ENCODE assay signal across 8 cellular contexts in the genomic region with DNA sequence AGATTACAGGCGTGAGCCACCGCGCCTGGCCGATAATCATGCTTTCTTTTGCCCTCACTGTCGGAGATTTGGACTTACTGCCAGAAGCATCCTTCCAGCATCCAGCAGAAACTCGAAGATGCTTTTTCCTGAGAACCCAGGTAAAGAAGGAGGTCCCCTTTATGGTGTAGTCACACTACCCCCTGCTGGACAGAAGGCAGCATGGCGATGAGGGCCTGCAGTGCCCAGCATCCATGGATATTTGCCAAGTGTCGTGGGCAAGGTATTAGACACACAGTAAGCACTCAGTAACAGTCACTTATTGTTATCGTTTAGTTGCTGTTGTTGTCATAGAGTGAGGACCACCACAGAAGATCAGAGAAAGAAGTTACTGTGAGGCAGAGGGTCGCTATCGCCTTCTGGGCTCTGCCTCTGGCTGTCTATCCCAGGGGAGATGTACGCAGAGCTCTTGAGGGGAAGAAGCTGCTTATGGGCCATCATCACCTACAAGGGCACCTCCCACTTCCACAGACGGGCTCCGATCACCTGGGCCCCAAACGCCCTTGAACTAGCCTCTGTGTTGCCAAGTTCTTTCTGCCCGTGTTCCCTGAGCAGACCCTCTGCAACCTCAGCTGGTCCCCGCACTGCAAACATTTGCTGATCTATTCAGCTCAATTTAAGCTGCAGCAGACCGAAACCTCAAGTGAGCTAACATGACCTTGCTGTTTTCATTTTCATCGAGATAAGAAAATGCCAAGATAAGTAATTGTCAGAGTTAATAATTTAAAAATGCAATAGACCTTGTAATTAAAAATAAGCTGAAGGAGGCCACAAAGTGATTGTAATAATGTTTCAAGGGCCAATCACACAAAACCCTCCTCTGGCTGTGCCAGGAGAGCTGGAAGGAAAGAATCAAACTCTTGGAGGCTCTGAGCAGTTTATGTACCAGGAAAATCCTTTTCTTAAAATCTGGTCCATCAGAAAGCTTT. TPM values are rescaled to one million over a fixed set of nuclear protein-coding genes. Genes with fewer than 3 reads are reported as not detected.
A peak's percentile ranks its signal among the peaks of the same experiment; 100 is the strongest.
DNase-seq lines count a peak whose midpoint lies in the region; ATAC-seq and TF ChIP-seq lines count a peak whose summit lies in the region.

No MANE protein-coding gene starts in this region.

- H3K4me3 ChIP-seq in BJ (ENCODE audit: low read depth, low read length) (no peak overlapping the region), uterus (no peak overlapping the region)

- H3K4me1 ChIP-seq in uterus = no peaks in the 10 kb centered on the region

- DNase-seq in BJ (ENCODE audit: low read depth) (no peak), GM20000 (ENCODE audit: low spot score) (peak; percentile 55), NCI-H2171 (lab: John Stamatoyannopoulos, UW) (peak; percentile 38), activated T-cell treated with anti-CD3 and anti-CD28 coated beads for 24 hours (ENCODE audit: low read depth) (peak; percentile 39), germinal center (ENCODE audit: low spot score) (peak; percentile 74), posterior vena cava (ENCODE audit: low spot score) (peak; percentile 76), uterus (no peak)

- H3K9me3 ChIP-seq in uterus = no peaks in the 10 kb centered on the region

- H3K36me3 ChIP-seq in BJ (ENCODE audit: control insufficient read depth, insufficient read depth, low read length) = no peaks in the 10 kb centered on the region
- H3K36me3 ChIP-seq in uterus = no peaks in the 10 kb centered on the region

- intact Hi-C loops in posterior vena cava (cut with DNase I) (no loop called here), uterus (cut with DNase I; ENCODE audit: low total_unique reads) (no loop called here)

- POLR2A ChIA-PET in BJ (lab: Charles Lee) = no interaction called here

- no peak for ATAC-seq in GM19452 (IDR thresholded peaks at IDR 0.05; ENCODE audit: unreplicated experiment)

- TF ChIP-seq CTCF in BJ (IDR thresholded peaks at IDR 0.05; ENCODE audit: insufficient read depth, low read depth, low read length) (peak; percentile 61), GM20000 (IDR thresholded peaks at IDR 0.05; ENCODE audit: extremely low read depth, missing control alignments) (peak; percentile 75), uterus (IDR thresholded peaks at IDR 0.05) (peak in 1 of 4 experiments; percentile 25)

- TF ChIP-seq POLR2A in uterus (IDR thresholded peaks at IDR 0.05) = no peak

- no peak overlapping the region for H3K27ac ChIP-seq in uterus

- peaks cover 2% of the 10 kb centered on the region for H3K27me3 ChIP-seq in BJ (ENCODE audit: control insufficient read depth, insufficient read depth, low read length)
- no peaks in the 10 kb centered on the region for H3K27me3 ChIP-seq in uterus

- CTCF ChIA-PET in BJ (lab: Yijun Ruan, JAX) = interaction anchor here (0.5 to 1.5 kb wide), 6 partner anchors 8 to 905 kb away, joined by 3 to 5 read pairs (median 4); no protein-coding TSS in a partner anchor

RNA-seq across cellular contexts. Expression of gene C5orf15, which starts 23.9 kb away (rescaled TPM):
- polyA plus RNA-seq in BJ (2011; rRNA removed) = 48.1 and 85.5 TPM in 2 replicates
- polyA minus RNA-seq in BJ (2011; rRNA and poly(A)+ RNA removed) = 14.9 and 15.5 TPM in 2 replicates
- 10 to 100 TPM; 24.0 to 29.2 TPM for total RNA-seq in posterior vena cava
- 10 to 100 TPM; 10.5 to 98.9 (median 27.5) TPM for total RNA-seq in uterus

Comparison
In these comparisons a context has a peak if more than half of its experiments do, and no peak if none do; other contexts are left out.
1. DNase-seq: peak in GM20000 (single experiment), NCI-H2171 (single experiment), activated T-cell treated with anti-CD3 and anti-CD28 coated beads for 24 hours (single experiment), germinal center (single experiment) and posterior vena cava (single experiment); none in BJ (single experiment) and uterus (0 of 2).